8 cellular contexts compared by ENCODE assay signal in the genomic region with DNA sequence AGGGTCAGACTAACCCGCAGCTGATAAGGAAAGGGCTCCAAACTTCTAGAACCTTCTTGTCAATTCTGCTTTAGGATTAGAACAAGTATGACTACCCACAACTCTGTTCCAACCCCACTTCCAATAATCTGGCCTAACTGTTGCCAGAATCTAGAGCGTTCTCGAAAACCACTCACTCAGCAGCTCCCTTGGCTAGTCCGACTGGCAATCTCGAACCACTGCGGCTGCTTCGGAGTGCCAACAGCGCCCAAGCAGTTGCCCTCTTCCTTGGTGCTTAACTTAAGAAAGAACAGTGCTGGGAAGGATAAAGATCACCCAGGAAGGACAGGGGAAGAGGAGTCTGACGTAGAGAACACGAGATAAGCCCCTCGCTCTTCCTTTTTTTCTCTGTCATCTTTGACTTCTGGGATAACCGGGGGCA. TPM values are rescaled to one million over a fixed set of nuclear protein-coding genes. Genes with fewer than 3 reads are reported as not detected.
DNase-seq lines count a peak whose midpoint lies in the region; ATAC-seq and TF ChIP-seq lines count a peak whose summit lies in the region.

No MANE protein-coding gene starts in this region.

- H3K27ac Mint-ChIP-seq in CD14-positive monocyte (peak overlapping the region; percentile 94 to 100 (median 99)), IgD-negative memory B cell (peak overlapping the region; percentile 93 to 99 (median 99)), immature natural killer cell (peak overlapping the region; percentile 95 to 100 (median 98))
- H3K27ac Mint-ChIP-seq in activated naive CD8-positive, alpha-beta T cell treated with anti-CD3 and anti-CD28 coated beads, Interleukin-2, amount 50 U/mL, for 24 hours: peak overlapping the region; percentile 99
- H3K27ac Mint-ChIP-seq in stimulated activated naive B cell treated with anti-CD40 and anti-IgM and Interleukin-4, amounts not matched to agents 10 μg/mL and 1 μg/mL and 100 μg/mL, for 72 hours: peak overlapping the region; percentile 100

- no peaks in the 10 kb centered on the region for H3K27me3 Mint-ChIP-seq in CD14-positive monocyte (ENCODE audit: low read depth in 3 of 3)
- no peaks in the 10 kb centered on the region for H3K27me3 Mint-ChIP-seq in IgD-negative memory B cell
- no peaks in the 10 kb centered on the region for H3K27me3 Mint-ChIP-seq in activated naive CD8-positive, alpha-beta T cell treated with anti-CD3 and anti-CD28 coated beads, Interleukin-2, amount 50 U/mL, for 24 hours
- H3K27me3 Mint-ChIP-seq in immature natural killer cell (ENCODE audit: low read depth in 3 of 3): peaks cover 7 to 16% (median 12%) of the 10 kb centered on the region in 3 donors
- H3K27me3 Mint-ChIP-seq in stimulated activated naive B cell treated with anti-CD40 and anti-IgM and Interleukin-4, amounts not matched to agents 10 μg/mL and 1 μg/mL and 100 μg/mL, for 72 hours: no peaks in the 10 kb centered on the region

- peak overlapping the region; percentile 93 to 99 for H3K4me3 Mint-ChIP-seq in CD14-positive monocyte
- H3K4me3 Mint-ChIP-seq in IgD-negative memory B cell: peak overlapping the region; percentile 95 to 99 (median 99)
- H3K4me3 Mint-ChIP-seq in activated naive CD8-positive, alpha-beta T cell treated with anti-CD3 and anti-CD28 coated beads, Interleukin-2, amount 50 U/mL, for 24 hours: peak overlapping the region; percentile 96
- H3K4me3 Mint-ChIP-seq in immature natural killer cell: peak overlapping the region; percentile 99 to 100 (median 99)
- peak overlapping the region; percentile 94 to 100 for H3K4me3 Mint-ChIP-seq in stimulated activated naive B cell treated with anti-CD40 and anti-IgM and Interleukin-4, amounts not matched to agents 10 μg/mL and 1 μg/mL and 100 μg/mL, for 72 hours

- H3K4me1 Mint-ChIP-seq in CD14-positive monocyte (peaks cover 67% of the 10 kb centered on the region), IgD-negative memory B cell (peaks cover 46 to 56% (median 52%) of the 10 kb centered on the region in 3 donors), immature natural killer cell (peaks cover 80 to 88% of the 10 kb centered on the region in 2 donors)
- H3K4me1 Mint-ChIP-seq in activated naive CD8-positive, alpha-beta T cell treated with anti-CD3 and anti-CD28 coated beads, Interleukin-2, amount 50 U/mL, for 24 hours: peaks cover 71% of the 10 kb centered on the region
- peaks cover 32 to 79% of the 10 kb centered on the region in 2 donors for H3K4me1 Mint-ChIP-seq in stimulated activated naive B cell treated with anti-CD40 and anti-IgM and Interleukin-4, amounts not matched to agents 10 μg/mL and 1 μg/mL and 100 μg/mL, for 72 hours

- ATAC-seq in activated naive CD8-positive, alpha-beta T cell treated with anti-CD3 and anti-CD28 coated beads, Interleukin-2, amount 50 U/mL, for 24 hours: no peak
- no peak for ATAC-seq in stimulated activated naive B cell treated with anti-CD40 and anti-IgM and Interleukin-4, amounts not matched to agents 10 μg/mL and 1 μg/mL and 100 μg/mL, for 72 hours (replicated peaks)
- no peak for ATAC-seq in HG02840 (IDR thresholded peaks at IDR 0.05; ENCODE audit: low FRiP score, unreplicated experiment)

- in situ Hi-C loops in GM13976 (cut with MboI; ENCODE audit: low sequenced_read_pairs, unreplicated experiment): no loop called here

- no peak for DNase-seq in CD14-positive monocyte (ENCODE audit: low spot score)
- DNase-seq in activated naive CD8-positive, alpha-beta T cell treated with anti-CD3 and anti-CD28 coated beads, Interleukin-2, amount 50 U/mL, for 24 hours: no peak
- DNase-seq in immature natural killer cell: peak in 2 of 3 donors; percentile 4 to 10
- DNase-seq in stimulated activated naive B cell treated with anti-CD40 and anti-IgM and Interleukin-4, amounts not matched to agents 10 μg/mL and 1 μg/mL and 100 μg/mL, for 72 hours: no peak
- DNase-seq in islet precursor cell: no peak
- DNase-seq in GM13976 (ENCODE audit: low spot score): no peak

- H3K9me3 Mint-ChIP-seq in CD14-positive monocyte (peaks cover 0 to 3% (median 0%) of the 10 kb centered on the region in 7 donors), IgD-negative memory B cell (no peaks in the 10 kb centered on the region), immature natural killer cell (no peaks in the 10 kb centered on the region)
- H3K9me3 Mint-ChIP-seq in activated naive CD8-positive, alpha-beta T cell treated with anti-CD3 and anti-CD28 coated beads, Interleukin-2, amount 50 U/mL, for 24 hours: peaks cover 3% of the 10 kb centered on the region
- H3K9me3 Mint-ChIP-seq in stimulated activated naive B cell treated with anti-CD40 and anti-IgM and Interleukin-4, amounts not matched to agents 10 μg/mL and 1 μg/mL and 100 μg/mL, for 72 hours: peaks cover 3% of the 10 kb centered on the region in 2 donors

- TF ChIP-seq CTCF in CD14-positive monocyte (IDR thresholded peaks at IDR 0.05) (no peak), GM13976 (IDR thresholded peaks at IDR 0.05; ENCODE audit: borderline replicate concordance, control extremely low read depth, extremely low read depth, insufficient read depth, missing control alignments) (no peak)

- intact Hi-C loops in CD14-positive monocyte (cut with micrococcal nuclease): loop anchor here in 1 of 2 donors (2.0 kb wide), 1 partner anchor 46 kb away; no protein-coding TSS in a partner anchor

- H3K36me3 Mint-ChIP-seq in CD14-positive monocyte (peaks cover 6 to 22% of the 10 kb centered on the region in 2 donors), IgD-negative memory B cell (peaks cover 6% of the 10 kb centered on the region), immature natural killer cell (peaks cover 0 to 2% (median 0%) of the 10 kb centered on the region in 3 donors)
- H3K36me3 Mint-ChIP-seq in activated naive CD8-positive, alpha-beta T cell treated with anti-CD3 and anti-CD28 coated beads, Interleukin-2, amount 50 U/mL, for 24 hours (ENCODE audit: low read depth): peaks cover 23% of the 10 kb centered on the region
- H3K36me3 Mint-ChIP-seq in stimulated activated naive B cell treated with anti-CD40 and anti-IgM and Interleukin-4, amounts not matched to agents 10 μg/mL and 1 μg/mL and 100 μg/mL, for 72 hours: peaks cover 21 to 27% of the 10 kb centered on the region in 2 donors

RNA-seq across cellular contexts. Expression of a gene that starts 0.8 kb away (rescaled TPM):
- polyA plus RNA-seq in CD14-positive monocyte (10 to 100 TPM; 59.6 to 79.7 TPM), IgD-negative memory B cell (82.3 TPM), immature natural killer cell (10 to 100 TPM; 54.1 to 94.0 (median 55.8) TPM)

RNA-seq across cellular contexts. Expression of a gene that starts 3.5 kb away (rescaled TPM):
- polyA plus RNA-seq in CD14-positive monocyte (10 to 100 TPM; 51.1 to 69.9 TPM), IgD-negative memory B cell (30.7 TPM), immature natural killer cell (10 to 100 TPM; 21.5 to 33.6 (median 32.6) TPM)

RNA-seq across cellular contexts. Expression of a gene that starts 34.0 kb away (rescaled TPM):
- polyA plus RNA-seq in CD14-positive monocyte (under 1 TPM; 0.20 to 0.28 TPM), IgD-negative memory B cell (0.48 TPM), immature natural killer cell (under 1 TPM in 2 of 3 donors, not detected in 1; 0.19 to 0.21 TPM)

RNA-seq across cellular contexts. Expression of a gene that starts 49.8 kb away (rescaled TPM):
- polyA plus RNA-seq in CD14-positive monocyte (10 to 100 TPM; 47.0 to 50.2 TPM), IgD-negative memory B cell (53.0 TPM), immature natural killer cell (10 to 100 TPM; 22.8 to 56.3 (median 44.1) TPM)

Comparison
In these comparisons a context has a peak if more than half of its experiments do, and no peak if none do; other contexts are left out.
1. DNase-seq: peak in immature natural killer cell (2 of 3); none in CD14-positive monocyte (single experiment), activated naive CD8-positive, alpha-beta T cell treated with anti-CD3 and anti-CD28 coated beads, Interleukin-2, amount 50 U/mL, for 24 hours (single experiment), stimulated activated naive B cell treated with anti-CD40 and anti-IgM and Interleukin-4, amounts not matched to agents 10 μg/mL and 1 μg/mL and 100 μg/mL, for 72 hours (single experiment), islet precursor cell (single experiment) and GM13976 (single experiment).
2. Peak in every context shown above with its lines, with median percentiles within 50 percentile points of each other: H3K27ac Mint-ChIP-seq and H3K4me3 Mint-ChIP-seq.